In the genomic region with DNA sequence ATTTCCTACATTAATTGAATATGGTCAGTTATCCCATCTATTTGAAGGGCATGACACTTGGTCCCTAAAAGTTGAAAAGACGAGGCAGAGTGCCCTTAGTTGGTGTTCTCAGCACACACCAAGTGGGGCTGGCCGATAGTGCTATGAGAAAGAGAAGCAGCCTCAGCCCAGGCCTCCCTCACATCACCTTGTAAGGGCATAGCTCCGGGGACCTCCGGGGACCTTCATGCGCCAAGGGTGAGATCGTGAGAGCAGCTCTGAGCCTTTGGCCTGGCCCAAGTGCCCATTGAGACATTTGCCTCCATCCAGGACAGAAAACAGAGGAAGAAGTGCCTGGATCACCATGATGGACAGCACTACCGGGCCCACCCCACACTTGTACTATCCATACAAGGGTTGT, we compare ENCODE assay signal across 13 cellular contexts.
DNase-seq lines count a peak whose midpoint lies in the region; ATAC-seq and TF ChIP-seq lines count a peak whose summit lies in the region.
"Had no signal": no experiment of that assay in that cellular context is flagged by ENCODE, and none has a peak within 500 bp of the region (broad histone marks: within the 10 kb centered on the region; RNA-seq: fewer than 3 reads in every experiment).

No MANE protein-coding gene starts in this region.

- ATAC-seq in heart right ventricle (peak in 5 of 8 donors; percentile 31 to 58 (median 48)), Right ventricle myocardium inferior (no peak), sciatic nerve (peak; percentile 38), HG03469 (IDR thresholded peaks at IDR 0.05; ENCODE audit: unreplicated experiment) (no peak), HG03045 (IDR thresholded peaks at IDR 0.05; ENCODE audit: unreplicated experiment) (no peak)
- ATAC-seq: GM23338 had no signal

- peaks cover 25% of the 10 kb centered on the region for H3K9me3 Mint-ChIP-seq in neural progenitor cell

- no peak overlapping the region for H3K4me3 ChIP-seq in heart right ventricle
- no peak overlapping the region for H3K4me3 ChIP-seq in neural progenitor cell
- H3K4me3 ChIP-seq in OCI-LY7 (ENCODE audit: low read depth, low read length, poor library complexity, severe bottlenecking), result no peak overlapping the region
- H3K4me3 ChIP-seq: BLaER1, GM23338 had no signal

- peak overlapping the region; percentile 50 for H3K27ac Mint-ChIP-seq in neural progenitor cell
- H3K27ac Mint-ChIP-seq: CD4-positive, CD25-positive, alpha-beta regulatory T cell; GM23338 had no signal

- peaks cover 6% of the 10 kb centered on the region for H3K36me3 Mint-ChIP-seq in neural progenitor cell
- H3K36me3 Mint-ChIP-seq: CD4-positive, CD25-positive, alpha-beta regulatory T cell had no signal

- no peak overlapping the region for H3K9ac ChIP-seq in neural progenitor cell
- H3K9ac ChIP-seq: BLaER1 had no signal

- peaks cover 14% of the 10 kb centered on the region for H3K4me1 Mint-ChIP-seq in neural progenitor cell
- H3K4me1 Mint-ChIP-seq: CD4-positive, CD25-positive, alpha-beta regulatory T cell had no signal

- peaks cover 15% of the 10 kb centered on the region for H3K27me3 Mint-ChIP-seq in neural progenitor cell (ENCODE audit: insufficient read depth, low read depth)

- POLR2A ChIA-PET in OCI-LY7 (lab: Charles Lee), result no interaction called here

- H2AFZ ChIP-seq in neural progenitor cell (replicated peaks), result no peak overlapping the region
- no peak overlapping the region for H2AFZ ChIP-seq in OCI-LY7 (ENCODE audit: low read length)

- no peaks in the 10 kb centered on the region for H4K20me1 ChIP-seq in neural progenitor cell (ENCODE audit: low read depth)
- H4K20me1 ChIP-seq in OCI-LY7 (ENCODE audit: insufficient read depth, low read length), result no peaks in the 10 kb centered on the region
- H4K20me1 ChIP-seq: BLaER1 had no signal

- H3F3A ChIP-seq in neural progenitor cell (ENCODE audit: low read depth), result peaks cover 21% of the 10 kb centered on the region

- H3K79me2 ChIP-seq in neural progenitor cell (ENCODE audit: low read depth) (no peaks in the 10 kb centered on the region), OCI-LY7 (ENCODE audit: insufficient read depth, low read depth, low read length) (no peaks in the 10 kb centered on the region)

- CTCF ChIA-PET in OCI-LY7 (lab: Charles Lee; ENCODE audit: unreplicated experiment), result no interaction called here

- H3K27ac ChIP-seq in heart right ventricle, result peak overlapping the region in 6 of 10 donors; percentile 16 to 68 (median 40)
- H3K27ac ChIP-seq in neural progenitor cell, result no peak overlapping the region
- no peak overlapping the region for H3K27ac ChIP-seq in OCI-LY7 (ENCODE audit: low read depth, low read length, poor library complexity, severe bottlenecking)
- H3K27ac ChIP-seq: BLaER1 had no signal

- intact Hi-C loops in heart right ventricle (cut with DNase I) (no loop called here), Right ventricle myocardium inferior (cut with DNase I) (no loop called here), sciatic nerve (cut with DNase I) (no loop called here), OCI-LY7 (cut with micrococcal nuclease; ENCODE audit: unreplicated experiment) (no loop called here)

- no peaks in the 10 kb centered on the region for H3K9me2 ChIP-seq in OCI-LY7 (ENCODE audit: insufficient read depth, low read length)

- no peak overlapping the region for H3K4me3 Mint-ChIP-seq in neural progenitor cell
- H3K4me3 Mint-ChIP-seq: CD4-positive, CD25-positive, alpha-beta regulatory T cell; GM23338 had no signal

- TF ChIP-seq CTCF in heart right ventricle (IDR thresholded peaks at IDR 0.05), result no peak
- no peak for TF ChIP-seq CTCF in neural progenitor cell (IDR thresholded peaks at IDR 0.05)
- no peak for TF ChIP-seq CTCF in OCI-LY7 (conservative IDR thresholded peaks at IDR 0.05; ENCODE audit: low read length)

- peaks cover 0 to 15% (median 5%) of the 10 kb centered on the region in 9 donors for H3K4me1 ChIP-seq in heart right ventricle
- peaks cover 22% of the 10 kb centered on the region for H3K4me1 ChIP-seq in neural progenitor cell
- no peaks in the 10 kb centered on the region for H3K4me1 ChIP-seq in OCI-LY7 (ENCODE audit: insufficient read depth, low read length, poor library complexity, severe bottlenecking)
- H3K4me1 ChIP-seq: BLaER1 had no signal

- H3K27me3 ChIP-seq in heart right ventricle, result no peaks in the 10 kb centered on the region
- H3K27me3 ChIP-seq in neural progenitor cell, result no peaks in the 10 kb centered on the region
- H3K27me3 ChIP-seq: BLaER1 had no signal

- 82 to 89% methylated on average over 7 of the region's 7 CpGs for WGBS in heart right ventricle, 2 donors

- BruUV-seq in OCI-LY7 (replicated peaks; lab: Mats Ljungman, UMichigan), result no TSS peak

- H3K4me2 ChIP-seq in neural progenitor cell (no peak overlapping the region), OCI-LY7 (ENCODE audit: low read length) (no peak overlapping the region)
- H3K4me2 ChIP-seq: BLaER1, GM23338 had no signal

- no peak for DNase-seq in heart right ventricle
- no peak for DNase-seq in Right ventricle myocardium inferior (ENCODE audit: missing footprints)
- no peak for DNase-seq in neural progenitor cell (ENCODE audit: low spot score)
- DNase-seq in sciatic nerve (ENCODE audit: low spot score), result no peak
- no peak for DNase-seq in OCI-LY7 (ENCODE audit: low spot score)
- DNase-seq: 8988T; AML-193; CD4-positive, CD25-positive, alpha-beta regulatory T cell; H7 had no signal

- H3K36me3 ChIP-seq in heart right ventricle (no peaks in the 10 kb centered on the region), neural progenitor cell (no peaks in the 10 kb centered on the region), OCI-LY7 (ENCODE audit: insufficient read depth, low read length) (no peaks in the 10 kb centered on the region)

- H3K9me3 ChIP-seq in heart right ventricle (no peaks in the 10 kb centered on the region), neural progenitor cell (ENCODE audit: low read depth) (no peaks in the 10 kb centered on the region), OCI-LY7 (ENCODE audit: low read length) (no peaks in the 10 kb centered on the region)

Comparison
In these comparisons a context has a peak if more than half of its experiments do, and no peak if none do; other contexts are left out.
1. ATAC-seq: peak in heart right ventricle (5 of 8) and sciatic nerve (single experiment); none in Right ventricle myocardium inferior (single experiment), HG03469 (single experiment) and HG03045 (single experiment).
2. H3K27ac ChIP-seq: peak in heart right ventricle (6 of 10); none in neural progenitor cell (single experiment) and OCI-LY7 (single experiment).